7 cellular contexts compared by ENCODE assay signal in the genomic region with DNA sequence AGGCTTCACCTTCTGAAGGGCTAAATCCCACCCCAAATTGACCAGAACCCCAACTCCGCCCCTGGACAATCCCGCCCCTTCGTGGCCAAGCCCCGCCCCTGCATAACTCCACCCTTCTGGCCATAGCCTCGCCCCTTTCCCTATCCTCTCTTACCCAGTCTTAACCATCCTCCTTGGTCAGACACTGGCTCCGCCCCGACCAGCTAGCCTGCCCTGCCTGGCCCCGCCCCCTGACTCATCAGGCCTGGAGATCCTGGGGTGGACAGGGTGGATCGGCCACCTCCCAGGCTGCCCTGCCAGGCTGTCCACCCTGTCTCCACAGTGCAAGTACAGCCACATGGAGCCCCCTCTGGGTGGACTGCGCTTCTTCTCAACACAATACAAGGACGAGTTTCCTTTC. TPM values are rescaled to one million over a fixed set of nuclear protein-coding genes. Genes with fewer than 3 reads are reported as not detected.
A peak's percentile ranks its signal among the peaks of the same experiment; 100 is the strongest.
DNase-seq lines count a peak whose midpoint lies in the region; ATAC-seq, FAIRE-seq and TF ChIP-seq lines count a peak whose summit lies in the region.

No MANE protein-coding gene starts in this region.

- H3K9me3 ChIP-seq in HepG2 (ENCODE audit: low read length), result no peaks in the 10 kb centered on the region

- 36% methylated on average over 10 of the region's 11 CpGs for WGBS in HepG2 (ENCODE audit: low lambda C conversion rate)

- ATAC-seq in HepG2 (peak; percentile 60), HG03565 (IDR thresholded peaks at IDR 0.05; ENCODE audit: unreplicated experiment) (no peak), HG03108 (IDR thresholded peaks at IDR 0.05; ENCODE audit: unreplicated experiment) (no peak)

- no peaks in the 10 kb centered on the region for H3K79me2 ChIP-seq in HepG2 (ENCODE audit: insufficient read depth, low read length)

- no peak overlapping the region for H3K9ac ChIP-seq in HepG2 (ENCODE audit: insufficient read depth, low read depth, low read length)

- no peak overlapping the region for H3K27ac ChIP-seq in HepG2 (ENCODE audit: extremely low read length, insufficient read depth, low read length)

- H3K36me3 ChIP-seq in HepG2 (replicated peaks in 1 of 2; ENCODE audit: control insufficient read depth in 1 of 2, insufficient read depth in 2 of 2, low read length in 2 of 2), result no peaks in the 10 kb centered on the region

- H4K20me1 ChIP-seq in HepG2 (ENCODE audit: insufficient read depth, low read length), result no peaks in the 10 kb centered on the region

- no peak overlapping the region for H3K4me2 ChIP-seq in HepG2 (ENCODE audit: low read depth, low read length)

- POLR2A ChIA-PET in HepG2 (lab: Yijun Ruan, JAX), result no interaction called here

- BruUV-seq in HepG2 (replicated peaks; lab: Mats Ljungman, UMichigan), result no TSS peak

- intact Hi-C loops in HepG2 (cut with micrococcal nuclease; ENCODE audit: unreplicated experiment), result no loop called here

- TF ChIP-seq CTCF in GM13976 (IDR thresholded peaks at IDR 0.05; ENCODE audit: borderline replicate concordance, control extremely low read depth, extremely low read depth, insufficient read depth, missing control alignments) (no peak), HepG2 (CRISPR knock-in tag; IDR thresholded peaks at IDR 0.05) (no peak)

- TF ChIP-seq EP300 in HepG2 (IDR thresholded peaks at IDR 0.05; ENCODE audit: low read depth in 2 of 2, low read length in 2 of 2) (no peak), HepG2 (CRISPR knock-in tag; IDR thresholded peaks at IDR 0.05; ENCODE audit: borderline replicate concordance) (no peak)

- peaks cover 8% of the 10 kb centered on the region for H3K4me1 ChIP-seq in HepG2 (ENCODE audit: insufficient read depth, low read length)

- no peaks in the 10 kb centered on the region; a peak in 1 of 5 replicates for H3K27me3 ChIP-seq in HepG2 (ENCODE audit: control insufficient read depth in 1 of 2, insufficient read depth in 2 of 2, low read length in 2 of 2)

- CTCF ChIA-PET in HepG2 (lab: Yijun Ruan, JAX; ENCODE audit: low intra/inter-chr PET ratio, low total read pairs), result no interaction called here

- FAIRE-seq in HepG2 (lab: Jason Lieb, UNC), result no peak

- no peak overlapping the region for H2AFZ ChIP-seq in HepG2 (ENCODE audit: low read length)

- no peak for TF ChIP-seq POLR2A in HepG2 (IDR thresholded peaks at IDR 0.05; ENCODE audit: insufficient read depth in 1 of 2, low read depth in 2 of 2, low read length in 2 of 2)

- no peak overlapping the region for H3K4me3 ChIP-seq in HepG2 (replicated peaks in 1 of 3; ENCODE audit: insufficient read depth in 1 of 3, low read depth in 2 of 3, low read length in 3 of 3)

- peak; percentile 47 for DNase-seq in GM13976 (ENCODE audit: low spot score)
- DNase-seq in NCI-H2029 (lab: John Stamatoyannopoulos, UW), result peak; percentile 41
- DNase-seq in astrocyte of the hippocampus (ENCODE audit: low read depth, low spot score), result peak; percentile 81
- DNase-seq in HepG2 (ENCODE audit: low spot score), result peak; percentile 26
- no peak for DNase-seq in G401 (ENCODE audit: low spot score)

- in situ Hi-C loops in GM13976 (cut with MboI; ENCODE audit: low sequenced_read_pairs, unreplicated experiment), result no loop called here
- in situ Hi-C loops in HepG2 (cut with HindIII; ENCODE audit: extremely low pct_ligation_motif_present, low pct_unique_long_range_greater_than_20kb), result no loop called here
- in situ Hi-C loops in G401 (cut with HindIII; ENCODE audit: low sequenced_read_pairs), result no loop called here

- no peak for TF ChIP-seq RAD21 in HepG2 (CRISPR knock-in tag; IDR thresholded peaks at IDR 0.05)

RNA-seq across cellular contexts. Expression of gene ZNF358, which starts 8.0 kb away (rescaled TPM):
- 6.4 and 9.1 TPM in 2 replicates for total RNA-seq in HepG2 (2016; rRNA removed; fragmentation: Illumina TruSeq; extraction: Trizol)
- 29.8 and 30.7 TPM in 2 replicates for total RNA-seq in HepG2 (2016; cell fraction: cytosol; rRNA removed; fragmentation: Illumina TruSeq; extraction: Trizol; ENCODE audit: low read depth)
- total RNA-seq in HepG2 (2016; cell fraction: insoluble cytoplasmic fraction; rRNA removed; fragmentation: Illumina TruSeq; extraction: Trizol), result 7.4 and 8.8 TPM in 2 replicates
- 40.6 and 43.0 TPM in 2 replicates for total RNA-seq in HepG2 (2016; cell fraction: membrane; rRNA removed; fragmentation: Illumina TruSeq; extraction: Trizol)
- 4.2 and 4.8 TPM in 2 replicates for total RNA-seq in HepG2 (2016; cell fraction: nucleus; rRNA removed; fragmentation: Illumina TruSeq; extraction: Trizol)
- polyA plus RNA-seq in HepG2 (2011; rRNA removed), result 36.3 and 37.0 TPM in 2 replicates
- polyA plus RNA-seq in HepG2 (2011; cell fraction: cytosol; rRNA removed), result 27.2 and 34.8 TPM in 2 replicates
- polyA plus RNA-seq in HepG2 (2011; cell fraction: nucleus; rRNA removed), result 16.8 and 18.8 TPM in 2 replicates
- 18.3 and 24.5 TPM in 2 replicates for polyA plus RNA-seq in HepG2 (2012)
- polyA plus RNA-seq in HepG2 (2016; cell fraction: cytosol; fragmentation: Illumina TruSeq; extraction: Trizol; ENCODE audit: low read depth), result 89.1 and 102 TPM in 2 replicates
- polyA plus RNA-seq in HepG2 (2016; cell fraction: insoluble cytoplasmic fraction; fragmentation: Illumina TruSeq; extraction: Trizol; ENCODE audit: low read depth), result 21.6 and 26.7 TPM in 2 replicates
- polyA plus RNA-seq in HepG2 (2016; cell fraction: membrane; fragmentation: Illumina TruSeq; extraction: Trizol; ENCODE audit: low read depth), result 106 and 124 TPM in 2 replicates
- 18.5 and 20.8 TPM in 2 replicates for polyA plus RNA-seq in HepG2 (2016; cell fraction: nucleus; fragmentation: Illumina TruSeq; extraction: Trizol; ENCODE audit: insufficient read depth, low read depth)
- polyA minus RNA-seq in HepG2 (2011; rRNA and poly(A)+ RNA removed; ENCODE audit: low replicate concordance), result 17.5 and 24.9 TPM in 2 replicates
- polyA minus RNA-seq in HepG2 (2011; cell fraction: cytosol; rRNA and poly(A)+ RNA removed), result 11.3 and 15.3 TPM in 2 replicates
- polyA minus RNA-seq in HepG2 (2011; cell fraction: nucleus; rRNA and poly(A)+ RNA removed), result 2.2 and 3.4 TPM in 2 replicates
- 25.3 and 40.1 TPM in 2 replicates for total RNA-seq in G401 (2014; rRNA removed; shearing (Covaris generic))

RNA-seq across cellular contexts. Expression of gene MCOLN1, which starts 14.5 kb away (rescaled TPM):
- total RNA-seq in HepG2 (2016; rRNA removed; fragmentation: Illumina TruSeq; extraction: Trizol), result 1.9 and 3.4 TPM in 2 replicates
- total RNA-seq in HepG2 (2016; cell fraction: cytosol; rRNA removed; fragmentation: Illumina TruSeq; extraction: Trizol; ENCODE audit: low read depth), result 3.4 and 4.1 TPM in 2 replicates
- total RNA-seq in HepG2 (2016; cell fraction: insoluble cytoplasmic fraction; rRNA removed; fragmentation: Illumina TruSeq; extraction: Trizol), result 1.8 and 4.3 TPM in 2 replicates
- total RNA-seq in HepG2 (2016; cell fraction: membrane; rRNA removed; fragmentation: Illumina TruSeq; extraction: Trizol), result 2.4 and 3.4 TPM in 2 replicates
- 3.8 and 4.3 TPM in 2 replicates for total RNA-seq in HepG2 (2016; cell fraction: nucleus; rRNA removed; fragmentation: Illumina TruSeq; extraction: Trizol)
- 11.6 and 15.7 TPM in 2 replicates for polyA plus RNA-seq in HepG2 (2011; rRNA removed)
- 6.4 and 7.4 TPM in 2 replicates for polyA plus RNA-seq in HepG2 (2011; cell fraction: cytosol; rRNA removed)
- 29.1 and 39.0 TPM in 2 replicates for polyA plus RNA-seq in HepG2 (2011; cell fraction: nucleus; rRNA removed)
- polyA plus RNA-seq in HepG2 (2012), result 3.4 and 4.8 TPM in 2 replicates
- polyA plus RNA-seq in HepG2 (2016; cell fraction: cytosol; fragmentation: Illumina TruSeq; extraction: Trizol; ENCODE audit: low read depth), result 2.3 and 3.2 TPM in 2 replicates
- polyA plus RNA-seq in HepG2 (2016; cell fraction: insoluble cytoplasmic fraction; fragmentation: Illumina TruSeq; extraction: Trizol; ENCODE audit: low read depth), result 2.9 and 3.5 TPM in 2 replicates
- polyA plus RNA-seq in HepG2 (2016; cell fraction: membrane; fragmentation: Illumina TruSeq; extraction: Trizol; ENCODE audit: low read depth), result 3.3 and 3.4 TPM in 2 replicates
- polyA plus RNA-seq in HepG2 (2016; cell fraction: nucleus; fragmentation: Illumina TruSeq; extraction: Trizol; ENCODE audit: insufficient read depth, low read depth), result 16.6 and 21.1 TPM in 2 replicates
- 19.2 and 110 TPM in 2 replicates for polyA minus RNA-seq in HepG2 (2011; rRNA and poly(A)+ RNA removed; ENCODE audit: low replicate concordance)
- polyA minus RNA-seq in HepG2 (2011; cell fraction: cytosol; rRNA and poly(A)+ RNA removed), result 2.4 and 4.4 TPM in 2 replicates
- polyA minus RNA-seq in HepG2 (2011; cell fraction: nucleus; rRNA and poly(A)+ RNA removed), result 4.8 and 5.9 TPM in 2 replicates
- 6.2 and 16.9 TPM in 2 replicates for total RNA-seq in G401 (2014; rRNA removed; shearing (Covaris generic))

RNA-seq across cellular contexts. Expression of gene PEX11G, which starts 19.0 kb away (rescaled TPM):
- not detected in 2 replicates for total RNA-seq in HepG2 (2016; rRNA removed; fragmentation: Illumina TruSeq; extraction: Trizol)
- total RNA-seq in HepG2 (2016; cell fraction: cytosol; rRNA removed; fragmentation: Illumina TruSeq; extraction: Trizol; ENCODE audit: low read depth), result not detected in 2 replicates
- not detected in 2 replicates for total RNA-seq in HepG2 (2016; cell fraction: insoluble cytoplasmic fraction; rRNA removed; fragmentation: Illumina TruSeq; extraction: Trizol)
- not detected in 2 replicates for total RNA-seq in HepG2 (2016; cell fraction: membrane; rRNA removed; fragmentation: Illumina TruSeq; extraction: Trizol)
- total RNA-seq in HepG2 (2016; cell fraction: nucleus; rRNA removed; fragmentation: Illumina TruSeq; extraction: Trizol), result not detected in 2 replicates
- not detected in 2 replicates for polyA plus RNA-seq in HepG2 (2011; rRNA removed)
- 0.07 TPM in 1 of 2 replicates, not detected in the other for polyA plus RNA-seq in HepG2 (2011; cell fraction: cytosol; rRNA removed)
- polyA plus RNA-seq in HepG2 (2011; cell fraction: nucleus; rRNA removed), result 0.12 and 0.16 TPM in 2 replicates
- not detected in 2 replicates for polyA plus RNA-seq in HepG2 (2012)
- not detected in 2 replicates for polyA plus RNA-seq in HepG2 (2016; cell fraction: cytosol; fragmentation: Illumina TruSeq; extraction: Trizol; ENCODE audit: low read depth)
- not detected in 2 replicates for polyA plus RNA-seq in HepG2 (2016; cell fraction: insoluble cytoplasmic fraction; fragmentation: Illumina TruSeq; extraction: Trizol; ENCODE audit: low read depth)
- not detected in 2 replicates for polyA plus RNA-seq in HepG2 (2016; cell fraction: membrane; fragmentation: Illumina TruSeq; extraction: Trizol; ENCODE audit: low read depth)
- polyA plus RNA-seq in HepG2 (2016; cell fraction: nucleus; fragmentation: Illumina TruSeq; extraction: Trizol; ENCODE audit: insufficient read depth, low read depth), result not detected in 2 replicates
- 1.4 TPM in 1 of 2 replicates, not detected in the other for polyA minus RNA-seq in HepG2 (2011; rRNA and poly(A)+ RNA removed; ENCODE audit: low replicate concordance)
- polyA minus RNA-seq in HepG2 (2011; cell fraction: cytosol; rRNA and poly(A)+ RNA removed), result not detected in 2 replicates
- not detected in 2 replicates for polyA minus RNA-seq in HepG2 (2011; cell fraction: nucleus; rRNA and poly(A)+ RNA removed)
- 3.5 and 6.6 TPM in 2 replicates for total RNA-seq in G401 (2014; rRNA removed; shearing (Covaris generic))

RNA-seq across cellular contexts. Expression of gene PNPLA6, which starts 27.6 kb away (rescaled TPM):
- 11.1 and 28.2 TPM in 2 replicates for total RNA-seq in HepG2 (2016; rRNA removed; fragmentation: Illumina TruSeq; extraction: Trizol)
- 6.7 and 9.9 TPM in 2 replicates for total RNA-seq in HepG2 (2016; cell fraction: cytosol; rRNA removed; fragmentation: Illumina TruSeq; extraction: Trizol; ENCODE audit: low read depth)
- 7.3 and 24.9 TPM in 2 replicates for total RNA-seq in HepG2 (2016; cell fraction: insoluble cytoplasmic fraction; rRNA removed; fragmentation: Illumina TruSeq; extraction: Trizol)
- total RNA-seq in HepG2 (2016; cell fraction: membrane; rRNA removed; fragmentation: Illumina TruSeq; extraction: Trizol), result 9.5 and 10.2 TPM in 2 replicates
- total RNA-seq in HepG2 (2016; cell fraction: nucleus; rRNA removed; fragmentation: Illumina TruSeq; extraction: Trizol), result 39.4 and 51.4 TPM in 2 replicates
- 24.9 and 28.4 TPM in 2 replicates for polyA plus RNA-seq in HepG2 (2011; rRNA removed)
- 8.4 and 14.6 TPM in 2 replicates for polyA plus RNA-seq in HepG2 (2011; cell fraction: cytosol; rRNA removed)
- polyA plus RNA-seq in HepG2 (2011; cell fraction: nucleus; rRNA removed), result 192 and 272 TPM in 2 replicates
- 22.0 and 47.4 TPM in 2 replicates for polyA plus RNA-seq in HepG2 (2012)
- 4.0 and 4.8 TPM in 2 replicates for polyA plus RNA-seq in HepG2 (2016; cell fraction: cytosol; fragmentation: Illumina TruSeq; extraction: Trizol; ENCODE audit: low read depth)
- 9.1 and 14.0 TPM in 2 replicates for polyA plus RNA-seq in HepG2 (2016; cell fraction: insoluble cytoplasmic fraction; fragmentation: Illumina TruSeq; extraction: Trizol; ENCODE audit: low read depth)
- 4.9 and 7.2 TPM in 2 replicates for polyA plus RNA-seq in HepG2 (2016; cell fraction: membrane; fragmentation: Illumina TruSeq; extraction: Trizol; ENCODE audit: low read depth)
- polyA plus RNA-seq in HepG2 (2016; cell fraction: nucleus; fragmentation: Illumina TruSeq; extraction: Trizol; ENCODE audit: insufficient read depth, low read depth), result 115 and 120 TPM in 2 replicates
- 20.0 and 49.5 TPM in 2 replicates for polyA minus RNA-seq in HepG2 (2011; rRNA and poly(A)+ RNA removed; ENCODE audit: low replicate concordance)
- 21.5 and 23.2 TPM in 2 replicates for polyA minus RNA-seq in HepG2 (2011; cell fraction: cytosol; rRNA and poly(A)+ RNA removed)
- 37.4 and 52.5 TPM in 2 replicates for polyA minus RNA-seq in HepG2 (2011; cell fraction: nucleus; rRNA and poly(A)+ RNA removed)
- 74.6 and 97.9 TPM in 2 replicates for total RNA-seq in G401 (2014; rRNA removed; shearing (Covaris generic))
